Comparison of ENCODE assay signal across 15 cellular contexts in genomic region chr9:131704988-131705387, GRCh38. TPM values are rescaled to one million over a fixed set of nuclear protein-coding genes. Genes with fewer than 3 reads are reported as not detected.
A peak's percentile ranks its signal among the peaks of the same experiment; 100 is the strongest.
DNase-seq lines count a peak whose midpoint lies in the region; ATAC-seq, FAIRE-seq and TF ChIP-seq lines count a peak whose summit lies in the region.
"Had no signal": no experiment of that assay in that cellular context is flagged by ENCODE, and none has a peak within 500 bp of the region (broad histone marks: within the 10 kb centered on the region; RNA-seq: fewer than 3 reads in every experiment).

No MANE protein-coding gene starts in this region.

- POLR2A ChIA-PET in WTC11 (lab: Charles Lee) (no interaction called here), HepG2 (lab: Yijun Ruan, JAX) (no interaction called here)

- H3K4me1 ChIP-seq in heart right ventricle = peaks cover 7 to 100% (median 70%) of the 10 kb centered on the region in 9 donors
- peaks cover 63% of the 10 kb centered on the region for H3K4me1 ChIP-seq in HepG2 (ENCODE audit: insufficient read depth, low read length)
- H3K4me1 ChIP-seq in subcutaneous abdominal adipose tissue (ENCODE audit: control insufficient read depth in 5 of 5, insufficient read depth in 5 of 5, low read length in 5 of 5) = peaks cover 11 to 87% (median 70%) of the 10 kb centered on the region in 5 donors

- peak overlapping the region in 6 of 10 donors; percentile 40 to 54 (median 52) for H3K4me3 ChIP-seq in heart right ventricle
- H3K4me3 ChIP-seq in HepG2 (replicated peaks in 1 of 3; ENCODE audit: insufficient read depth in 1 of 3, low read depth in 2 of 3, low read length in 3 of 3) = no peak overlapping the region
- H3K4me3 ChIP-seq in subcutaneous abdominal adipose tissue (ENCODE audit: low read depth in 1 of 5, low read length in 5 of 5) = no peak overlapping the region

- no peaks in the 10 kb centered on the region for H3K36me3 Mint-ChIP-seq in WTC11

- no peak for TF ChIP-seq RAD21 in HepG2 (CRISPR knock-in tag; IDR thresholded peaks at IDR 0.05)

- TF ChIP-seq POLR2A in HepG2 (IDR thresholded peaks at IDR 0.05; ENCODE audit: insufficient read depth in 1 of 2, low read depth in 2 of 2, low read length in 2 of 2) = no peak

- peak overlapping the region; percentile 83; the same call in 1 of the 2 replicates for H3K27ac Mint-ChIP-seq in WTC11

- no peaks in the 10 kb centered on the region for H3K9me3 Mint-ChIP-seq in WTC11

- H3K36me3 ChIP-seq in heart right ventricle (no peaks in the 10 kb centered on the region), HepG2 (replicated peaks in 1 of 2; ENCODE audit: control insufficient read depth in 1 of 2, insufficient read depth in 2 of 2, low read length in 2 of 2) (no peaks in the 10 kb centered on the region), subcutaneous abdominal adipose tissue (ENCODE audit: control insufficient read depth in 5 of 5, insufficient read depth in 5 of 5, low read length in 5 of 5) (peaks cover 0 to 1% (median 0%) of the 10 kb centered on the region in 5 donors)

- H3K27me3 ChIP-seq in heart right ventricle = no peaks in the 10 kb centered on the region
- H3K27me3 ChIP-seq in HepG2 (ENCODE audit: control insufficient read depth in 1 of 2, insufficient read depth in 2 of 2, low read length in 2 of 2) = no peaks in the 10 kb centered on the region
- H3K27me3 ChIP-seq in subcutaneous abdominal adipose tissue (ENCODE audit: control insufficient read depth in 5 of 5, insufficient read depth in 4 of 5, low read length in 5 of 5) = no peaks in the 10 kb centered on the region

- no peaks in the 10 kb centered on the region; the same call in 1 of the 2 replicates for H4K20me1 ChIP-seq in HepG2 (ENCODE audit: insufficient read depth, low read length)

- DNase-seq in heart right ventricle (no peak), left cardiac atrium (no peak), WTC11 (ENCODE audit: low spot score) (no peak), HepG2 (ENCODE audit: low spot score) (no peak), NCI-H2107 (lab: John Stamatoyannopoulos, UW) (no peak)
- DNase-seq: activated CD4-positive, CD25-positive, alpha-beta regulatory T cell treated with anti-CD3 and anti-CD28 coated beads, Interleukin-2, amount 50 U/mL, for 72 hours; activated T-cell treated with anti-CD3 and anti-CD28 coated beads, Interleukin-2, amount 50 U/mL, for 48 hours; NCI-H2081 treated with DMSO at 0.1 percent for 48 hours; NK-92 treated with Interleukin-12 subunit alpha and Interleukin-12 subunit beta, amount 100 ng/mL, for 24 hours; stimulated activated CD4-positive, alpha-beta T cell treated with anti-CD3 and anti-CD28 coated beads, Interleukin-15, amount 100 ng/mL, for 24 hours had no signal

- H3K4me1 Mint-ChIP-seq in WTC11 = peaks cover 85% of the 10 kb centered on the region

- no TSS peak for BruUV-seq in HepG2 (replicated peaks; lab: Mats Ljungman, UMichigan)

- H3K4me3 Mint-ChIP-seq in WTC11 = no peak overlapping the region

- 0 out of 2 replicates have a peak overlapping the region, but pooled peaks have one; percentile 10 for H3K4me2 ChIP-seq in HepG2 (ENCODE audit: low read depth, low read length)

- H3K27ac ChIP-seq in heart right ventricle (peak overlapping the region in 9 of 10 donors; percentile 15 to 91 (median 84)), HepG2 (ENCODE audit: extremely low read length, insufficient read depth, low read length) (peak overlapping the region; percentile 79), subcutaneous abdominal adipose tissue (ENCODE audit: low read depth, low read length) (peak overlapping the region; percentile 88)

- no peaks in the 10 kb centered on the region for H3K9me3 ChIP-seq in heart right ventricle
- H3K9me3 ChIP-seq in HepG2 (ENCODE audit: low read length) = no peaks in the 10 kb centered on the region
- no peaks in the 10 kb centered on the region for H3K9me3 ChIP-seq in subcutaneous abdominal adipose tissue (ENCODE audit: control insufficient read depth in 5 of 5, low read length in 5 of 5)

- FAIRE-seq in HepG2 (lab: Jason Lieb, UNC) = no peak
- FAIRE-seq: astrocyte, endometrium had no signal

- H3K9ac ChIP-seq in HepG2 (ENCODE audit: insufficient read depth, low read depth, low read length) (no peak overlapping the region), subcutaneous abdominal adipose tissue (ENCODE audit: low read length in 5 of 5) (peak overlapping the region in 1 of 5 donors; percentile 45)

- CTCF ChIA-PET in WTC11 (lab: Charles Lee) = interaction anchor here (0.9 to 1.2 kb wide), 2 partner anchors 9 to 113 kb away, joined by 3 read pairs; no protein-coding TSS in a partner anchor
- CTCF ChIA-PET in HepG2 (lab: Yijun Ruan, JAX; ENCODE audit: low intra/inter-chr PET ratio, low total read pairs) = interaction anchor here (2.5 kb wide), 1 partner anchor 35 kb away, joined by 10 read pairs; the partner anchor contains the start of gene RAPGEF1

- ATAC-seq in heart right ventricle (no peak), left cardiac atrium (no peak), WTC11 (no peak), HepG2 (0 out of 3 replicates have a peak, but pooled peaks have one; percentile 11), HG02678 (IDR thresholded peaks at IDR 0.05; ENCODE audit: unreplicated experiment) (no peak), GM18867 (IDR thresholded peaks at IDR 0.05; ENCODE audit: unreplicated experiment) (no peak)

- H2AFZ ChIP-seq in HepG2 (ENCODE audit: low read length) = no peak overlapping the region

- 74 to 80% methylated on average over 4 of the region's 4 CpGs for WGBS in heart right ventricle, 2 donors
- 81% methylated on average over 4 of the region's 4 CpGs for WGBS in HepG2 (ENCODE audit: low lambda C conversion rate)

- TF ChIP-seq CTCF in heart right ventricle (IDR thresholded peaks at IDR 0.05) (no peak), WTC11 (IDR thresholded peaks at IDR 0.05) (no peak), HepG2 (CRISPR knock-in tag; IDR thresholded peaks at IDR 0.05) (no peak)

- in situ Hi-C loops in HepG2 (cut with HindIII; ENCODE audit: extremely low pct_ligation_motif_present, low pct_unique_long_range_greater_than_20kb) = no loop called here

- intact Hi-C loops in heart right ventricle (cut with DNase I) (loop anchor here in 3 of 10 donors (1.0 to 5.0 kb wide), 3 partner anchors 30 to 33 kb away; no protein-coding TSS in a partner anchor), left cardiac atrium (cut with DNase I) (no loop called here), HepG2 (cut with micrococcal nuclease; ENCODE audit: unreplicated experiment) (loop anchor here (2.0 kb wide), 1 partner anchor 30 kb away; no protein-coding TSS in a partner anchor)

- peaks cover 52% of the 10 kb centered on the region for H3K79me2 ChIP-seq in HepG2 (ENCODE audit: insufficient read depth, low read length)

- no peaks in the 10 kb centered on the region for H3K27me3 Mint-ChIP-seq in WTC11 (ENCODE audit: low read depth)

- TF ChIP-seq EP300 in HepG2 (IDR thresholded peaks at IDR 0.05; ENCODE audit: low read depth in 2 of 2, low read length in 2 of 2) (no peak), HepG2 (CRISPR knock-in tag; IDR thresholded peaks at IDR 0.05; ENCODE audit: borderline replicate concordance) (no peak)

TF ChIP-seq in WTC11, 78 proteins besides CTCF, POLR2A, EP300 and RAD21 (continues in another document):
- TF ChIP-seq ESRRA (CRISPR knock-in tag; IDR thresholded peaks at IDR 0.05; ENCODE audit: borderline replicate concordance) = no peak
- no peak for TF ChIP-seq TEAD1 (CRISPR knock-in tag; IDR thresholded peaks at IDR 0.05)
- TF ChIP-seq RORB (CRISPR knock-in tag; IDR thresholded peaks at IDR 0.05) = no peak
- TF ChIP-seq EMX1 (CRISPR knock-in tag; IDR thresholded peaks at IDR 0.05) = no peak

TF ChIP-seq in HepG2, 621 proteins besides CTCF, POLR2A, EP300 and RAD21:
- no peak for TF ChIP-seq JUN (CRISPR knock-in tag; IDR thresholded peaks at IDR 0.05)
- no peak for TF ChIP-seq ZNF383 (CRISPR knock-in tag; IDR thresholded peaks at IDR 0.05; ENCODE audit: borderline replicate concordance)

RNA-seq across cellular contexts. Expression of gene RAPGEF1, which starts 34.9 kb away (rescaled TPM):
- 100 to 1,000 TPM in 7 of 10 donors, 10 to 100 TPM in 3; 84.0 to 135 (median 120) TPM for total RNA-seq in heart right ventricle
- 10 to 100 TPM; 39.6 to 39.9 TPM for polyA plus RNA-seq in heart right ventricle
- total RNA-seq in left cardiac atrium = 100 to 1,000 TPM; 108 to 109 TPM
- 57.9 to 66.2 TPM (median 65.7 TPM) in 3 replicates for total RNA-seq in WTC11 (2021)
- 21.2 and 21.7 TPM in 2 replicates for total RNA-seq in HepG2 (2016; rRNA removed; fragmentation: Illumina TruSeq; extraction: Trizol)
- total RNA-seq in HepG2 (2016; cell fraction: cytosol; rRNA removed; fragmentation: Illumina TruSeq; extraction: Trizol; ENCODE audit: low read depth) = 6.1 and 9.4 TPM in 2 replicates
- 17.2 and 20.5 TPM in 2 replicates for total RNA-seq in HepG2 (2016; cell fraction: insoluble cytoplasmic fraction; rRNA removed; fragmentation: Illumina TruSeq; extraction: Trizol)
- total RNA-seq in HepG2 (2016; cell fraction: membrane; rRNA removed; fragmentation: Illumina TruSeq; extraction: Trizol) = 22.7 and 23.5 TPM in 2 replicates
- total RNA-seq in HepG2 (2016; cell fraction: nucleus; rRNA removed; fragmentation: Illumina TruSeq; extraction: Trizol) = 15.4 and 18.1 TPM in 2 replicates
- 38.9 and 46.6 TPM in 2 replicates for polyA plus RNA-seq in HepG2 (2011; rRNA removed)
- 29.9 and 30.8 TPM in 2 replicates for polyA plus RNA-seq in HepG2 (2011; cell fraction: cytosol; rRNA removed)
- polyA plus RNA-seq in HepG2 (2011; cell fraction: nucleus; rRNA removed) = 38.0 and 38.2 TPM in 2 replicates
- 36.7 and 38.5 TPM in 2 replicates for polyA plus RNA-seq in HepG2 (2012)
- polyA plus RNA-seq in HepG2 (2016; cell fraction: cytosol; fragmentation: Illumina TruSeq; extraction: Trizol; ENCODE audit: low read depth) = 2.1 and 3.2 TPM in 2 replicates
- polyA plus RNA-seq in HepG2 (2016; cell fraction: insoluble cytoplasmic fraction; fragmentation: Illumina TruSeq; extraction: Trizol; ENCODE audit: low read depth) = 16.9 and 24.5 TPM in 2 replicates
- 15.6 and 18.4 TPM in 2 replicates for polyA plus RNA-seq in HepG2 (2016; cell fraction: membrane; fragmentation: Illumina TruSeq; extraction: Trizol; ENCODE audit: low read depth)
- 22.7 and 25.7 TPM in 2 replicates for polyA plus RNA-seq in HepG2 (2016; cell fraction: nucleus; fragmentation: Illumina TruSeq; extraction: Trizol; ENCODE audit: insufficient read depth, low read depth)
- polyA minus RNA-seq in HepG2 (2011; rRNA and poly(A)+ RNA removed; ENCODE audit: low replicate concordance) = 31.8 and 52.5 TPM in 2 replicates
- polyA minus RNA-seq in HepG2 (2011; cell fraction: cytosol; rRNA and poly(A)+ RNA removed) = 25.4 and 30.6 TPM in 2 replicates
- 18.2 and 24.7 TPM in 2 replicates for polyA minus RNA-seq in HepG2 (2011; cell fraction: nucleus; rRNA and poly(A)+ RNA removed)

Comparison
In these comparisons a context has a peak if more than half of its experiments do, and no peak if none do; other contexts are left out.
1. H3K4me3 ChIP-seq: peak in heart right ventricle (6 of 10); none in HepG2 (0 of 3) and subcutaneous abdominal adipose tissue (0 of 5).
2. Peak in every context shown above with its lines, with median percentiles within 50 percentile points of each other: H3K27ac ChIP-seq.